ENCODE assay signal across 1 cellular context in the genomic region with DNA sequence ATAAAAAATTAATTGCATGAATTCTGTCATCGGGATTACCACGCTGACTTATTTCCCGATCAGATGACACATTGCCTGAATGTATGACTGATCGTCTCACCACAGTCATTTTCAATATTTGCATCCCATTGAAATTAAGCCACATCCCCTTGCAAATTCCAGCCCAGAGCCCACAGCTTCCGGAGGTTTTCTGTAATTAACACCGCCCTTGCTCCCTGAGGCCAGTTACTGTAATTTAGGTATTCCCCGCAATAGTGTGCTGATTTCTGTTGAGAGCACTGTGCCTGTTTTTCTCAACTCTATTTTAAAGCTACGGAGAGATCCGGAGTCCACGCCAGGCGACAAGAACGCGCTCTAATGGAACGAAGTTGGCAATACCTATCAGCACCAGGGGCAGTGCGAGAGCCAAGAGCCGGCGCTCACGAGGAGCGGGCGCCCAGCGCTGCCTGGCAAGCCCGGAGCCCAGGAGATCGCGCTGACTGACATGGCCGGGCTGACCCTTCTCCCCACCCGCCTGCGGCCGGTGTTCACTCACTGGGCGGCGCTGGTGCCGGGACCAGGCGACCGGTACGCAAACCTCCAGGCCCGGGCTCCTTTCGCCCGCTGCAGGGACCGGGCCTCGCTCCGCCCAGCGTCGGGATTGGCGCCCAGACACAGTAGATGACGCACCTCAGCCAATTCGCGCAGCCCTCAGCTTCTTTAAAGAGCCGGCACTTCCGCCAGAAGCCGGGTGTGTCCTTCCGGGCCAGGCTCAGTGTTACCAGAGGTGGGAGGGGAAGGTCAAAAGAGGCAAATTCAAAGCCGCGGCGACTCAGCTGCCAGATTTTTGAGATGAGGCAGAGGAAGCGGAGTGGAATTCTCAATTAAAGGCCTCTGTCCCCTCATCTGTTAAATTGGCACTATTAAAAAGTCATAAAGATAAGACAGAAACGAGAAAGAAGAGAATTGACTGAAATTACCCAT.
A peak's percentile ranks its signal among the peaks of the same experiment; 100 is the strongest.
TF ChIP-seq lines count a peak whose summit lies in the region.

A gene with protein sequence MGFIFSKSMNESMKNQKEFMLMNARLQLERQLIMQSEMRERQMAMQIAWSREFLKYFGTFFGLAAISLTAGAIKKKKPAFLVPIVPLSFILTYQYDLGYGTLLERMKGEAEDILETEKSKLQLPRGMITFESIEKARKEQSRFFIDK (minus strand): TSS at position 672 of the 963 bp plus-strand sequence. CDS start 5,948 bp downstream, outside the sequence.

TF ChIP-seq in WTC11, 78 proteins besides CTCF, POLR2A, EP300 and RAD21 (continued from another document and continues in another):
- TF ChIP-seq, protein P1, sequence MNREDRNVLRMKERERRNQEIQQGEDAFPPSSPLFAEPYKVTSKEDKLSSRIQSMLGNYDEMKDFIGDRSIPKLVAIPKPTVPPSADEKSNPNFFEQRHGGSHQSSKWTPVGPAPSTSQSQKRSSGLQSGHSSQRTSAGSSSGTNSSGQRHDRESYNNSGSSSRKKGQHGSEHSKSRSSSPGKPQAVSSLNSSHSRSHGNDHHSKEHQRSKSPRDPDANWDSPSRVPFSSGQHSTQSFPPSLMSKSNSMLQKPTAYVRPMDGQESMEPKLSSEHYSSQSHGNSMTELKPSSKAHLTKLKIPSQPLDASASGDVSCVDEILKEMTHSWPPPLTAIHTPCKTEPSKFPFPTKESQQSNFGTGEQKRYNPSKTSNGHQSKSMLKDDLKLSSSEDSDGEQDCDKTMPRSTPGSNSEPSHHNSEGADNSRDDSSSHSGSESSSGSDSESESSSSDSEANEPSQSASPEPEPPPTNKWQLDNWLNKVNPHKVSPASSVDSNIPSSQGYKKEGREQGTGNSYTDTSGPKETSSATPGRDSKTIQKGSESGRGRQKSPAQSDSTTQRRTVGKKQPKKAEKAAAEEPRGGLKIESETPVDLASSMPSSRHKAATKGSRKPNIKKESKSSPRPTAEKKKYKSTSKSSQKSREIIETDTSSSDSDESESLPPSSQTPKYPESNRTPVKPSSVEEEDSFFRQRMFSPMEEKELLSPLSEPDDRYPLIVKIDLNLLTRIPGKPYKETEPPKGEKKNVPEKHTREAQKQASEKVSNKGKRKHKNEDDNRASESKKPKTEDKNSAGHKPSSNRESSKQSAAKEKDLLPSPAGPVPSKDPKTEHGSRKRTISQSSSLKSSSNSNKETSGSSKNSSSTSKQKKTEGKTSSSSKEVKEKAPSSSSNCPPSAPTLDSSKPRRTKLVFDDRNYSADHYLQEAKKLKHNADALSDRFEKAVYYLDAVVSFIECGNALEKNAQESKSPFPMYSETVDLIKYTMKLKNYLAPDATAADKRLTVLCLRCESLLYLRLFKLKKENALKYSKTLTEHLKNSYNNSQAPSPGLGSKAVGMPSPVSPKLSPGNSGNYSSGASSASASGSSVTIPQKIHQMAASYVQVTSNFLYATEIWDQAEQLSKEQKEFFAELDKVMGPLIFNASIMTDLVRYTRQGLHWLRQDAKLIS (CRISPR knock-in tag; IDR thresholded peaks at IDR 0.05; ENCODE audit: borderline replicate concordance), result peak; percentile 79; the same call in 1 of the 2 replicates
- TF ChIP-seq, protein P2, sequence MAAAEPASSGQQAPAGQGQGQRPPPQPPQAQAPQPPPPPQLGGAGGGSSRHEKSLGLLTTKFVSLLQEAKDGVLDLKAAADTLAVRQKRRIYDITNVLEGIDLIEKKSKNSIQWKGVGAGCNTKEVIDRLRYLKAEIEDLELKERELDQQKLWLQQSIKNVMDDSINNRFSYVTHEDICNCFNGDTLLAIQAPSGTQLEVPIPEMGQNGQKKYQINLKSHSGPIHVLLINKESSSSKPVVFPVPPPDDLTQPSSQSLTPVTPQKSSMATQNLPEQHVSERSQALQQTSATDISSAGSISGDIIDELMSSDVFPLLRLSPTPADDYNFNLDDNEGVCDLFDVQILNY (CRISPR knock-in tag; IDR thresholded peaks at IDR 0.05), result peak; percentile 44; the same call in 1 of the 2 replicates
- no peak for TF ChIP-seq KAT7 (CRISPR knock-in tag; IDR thresholded peaks at IDR 0.05; ENCODE audit: borderline replicate concordance)
- TF ChIP-seq TP53 (CRISPR knock-in tag; IDR thresholded peaks at IDR 0.05), result no peak
- peak; percentile 84; the same call in 1 of the 2 replicates for TF ChIP-seq MYBL2 (CRISPR knock-in tag; IDR thresholded peaks at IDR 0.05)
- peak; percentile 58; the same call in 1 of the 2 replicates for TF ChIP-seq GABPB1 (CRISPR knock-in tag; IDR thresholded peaks at IDR 0.05)
- TF ChIP-seq PRDM15 (CRISPR knock-in tag; IDR thresholded peaks at IDR 0.05), result peak; percentile 80
- TF ChIP-seq ELF4 (CRISPR knock-in tag; IDR thresholded peaks at IDR 0.05; ENCODE audit: low read depth), result no peak
- peak; percentile 76; the same call in 1 of the 2 replicates for TF ChIP-seq NR2C2 (CRISPR knock-in tag; IDR thresholded peaks at IDR 0.05)
- TF ChIP-seq ATF2 (CRISPR knock-in tag; IDR thresholded peaks at IDR 0.05; ENCODE audit: borderline replicate concordance, low read depth), result no peak
- TF ChIP-seq, protein P3, sequence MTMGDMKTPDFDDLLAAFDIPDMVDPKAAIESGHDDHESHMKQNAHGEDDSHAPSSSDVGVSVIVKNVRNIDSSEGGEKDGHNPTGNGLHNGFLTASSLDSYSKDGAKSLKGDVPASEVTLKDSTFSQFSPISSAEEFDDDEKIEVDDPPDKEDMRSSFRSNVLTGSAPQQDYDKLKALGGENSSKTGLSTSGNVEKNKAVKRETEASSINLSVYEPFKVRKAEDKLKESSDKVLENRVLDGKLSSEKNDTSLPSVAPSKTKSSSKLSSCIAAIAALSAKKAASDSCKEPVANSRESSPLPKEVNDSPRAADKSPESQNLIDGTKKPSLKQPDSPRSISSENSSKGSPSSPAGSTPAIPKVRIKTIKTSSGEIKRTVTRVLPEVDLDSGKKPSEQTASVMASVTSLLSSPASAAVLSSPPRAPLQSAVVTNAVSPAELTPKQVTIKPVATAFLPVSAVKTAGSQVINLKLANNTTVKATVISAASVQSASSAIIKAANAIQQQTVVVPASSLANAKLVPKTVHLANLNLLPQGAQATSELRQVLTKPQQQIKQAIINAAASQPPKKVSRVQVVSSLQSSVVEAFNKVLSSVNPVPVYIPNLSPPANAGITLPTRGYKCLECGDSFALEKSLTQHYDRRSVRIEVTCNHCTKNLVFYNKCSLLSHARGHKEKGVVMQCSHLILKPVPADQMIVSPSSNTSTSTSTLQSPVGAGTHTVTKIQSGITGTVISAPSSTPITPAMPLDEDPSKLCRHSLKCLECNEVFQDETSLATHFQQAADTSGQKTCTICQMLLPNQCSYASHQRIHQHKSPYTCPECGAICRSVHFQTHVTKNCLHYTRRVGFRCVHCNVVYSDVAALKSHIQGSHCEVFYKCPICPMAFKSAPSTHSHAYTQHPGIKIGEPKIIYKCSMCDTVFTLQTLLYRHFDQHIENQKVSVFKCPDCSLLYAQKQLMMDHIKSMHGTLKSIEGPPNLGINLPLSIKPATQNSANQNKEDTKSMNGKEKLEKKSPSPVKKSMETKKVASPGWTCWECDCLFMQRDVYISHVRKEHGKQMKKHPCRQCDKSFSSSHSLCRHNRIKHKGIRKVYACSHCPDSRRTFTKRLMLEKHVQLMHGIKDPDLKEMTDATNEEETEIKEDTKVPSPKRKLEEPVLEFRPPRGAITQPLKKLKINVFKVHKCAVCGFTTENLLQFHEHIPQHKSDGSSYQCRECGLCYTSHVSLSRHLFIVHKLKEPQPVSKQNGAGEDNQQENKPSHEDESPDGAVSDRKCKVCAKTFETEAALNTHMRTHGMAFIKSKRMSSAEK (CRISPR knock-in tag; IDR thresholded peaks at IDR 0.05; ENCODE audit: borderline replicate concordance), result no peak
- TF ChIP-seq MAX (CRISPR knock-in tag; IDR thresholded peaks at IDR 0.05), result peak; percentile 73; the same call in 1 of the 2 replicates
- peak; percentile 98 for TF ChIP-seq SP1 (CRISPR knock-in tag; conservative IDR thresholded peaks at IDR 0.05)
- TF ChIP-seq ARID4B (CRISPR knock-in tag; IDR thresholded peaks at IDR 0.05; ENCODE audit: borderline replicate concordance), result 0 out of 2 replicates have a peak, but pooled peaks have one; percentile 35
- peak; percentile 43; the same call in 1 of the 2 replicates for TF ChIP-seq FOXP1 (CRISPR knock-in tag; IDR thresholded peaks at IDR 0.05; ENCODE audit: borderline replicate concordance)
- no peak for TF ChIP-seq ZNF232 (CRISPR knock-in tag; IDR thresholded peaks at IDR 0.05)
- no peak for TF ChIP-seq ZNF219 (CRISPR knock-in tag; IDR thresholded peaks at IDR 0.05; ENCODE audit: borderline replicate concordance)
- TF ChIP-seq IRF1 (CRISPR knock-in tag; IDR thresholded peaks at IDR 0.05), result no peak
- no peak for TF ChIP-seq SMAD4 (CRISPR knock-in tag; IDR thresholded peaks at IDR 0.05)
- TF ChIP-seq, protein P4, sequence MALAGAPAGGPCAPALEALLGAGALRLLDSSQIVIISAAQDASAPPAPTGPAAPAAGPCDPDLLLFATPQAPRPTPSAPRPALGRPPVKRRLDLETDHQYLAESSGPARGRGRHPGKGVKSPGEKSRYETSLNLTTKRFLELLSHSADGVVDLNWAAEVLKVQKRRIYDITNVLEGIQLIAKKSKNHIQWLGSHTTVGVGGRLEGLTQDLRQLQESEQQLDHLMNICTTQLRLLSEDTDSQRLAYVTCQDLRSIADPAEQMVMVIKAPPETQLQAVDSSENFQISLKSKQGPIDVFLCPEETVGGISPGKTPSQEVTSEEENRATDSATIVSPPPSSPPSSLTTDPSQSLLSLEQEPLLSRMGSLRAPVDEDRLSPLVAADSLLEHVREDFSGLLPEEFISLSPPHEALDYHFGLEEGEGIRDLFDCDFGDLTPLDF (CRISPR knock-in tag; IDR thresholded peaks at IDR 0.05), result no peak
- TF ChIP-seq, protein P5, sequence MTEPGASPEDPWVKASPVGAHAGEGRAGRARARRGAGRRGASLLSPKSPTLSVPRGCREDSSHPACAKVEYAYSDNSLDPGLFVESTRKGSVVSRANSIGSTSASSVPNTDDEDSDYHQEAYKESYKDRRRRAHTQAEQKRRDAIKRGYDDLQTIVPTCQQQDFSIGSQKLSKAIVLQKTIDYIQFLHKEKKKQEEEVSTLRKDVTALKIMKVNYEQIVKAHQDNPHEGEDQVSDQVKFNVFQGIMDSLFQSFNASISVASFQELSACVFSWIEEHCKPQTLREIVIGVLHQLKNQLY (CRISPR knock-in tag; IDR thresholded peaks at IDR 0.05), result no peak
